In the genomic region with DNA sequence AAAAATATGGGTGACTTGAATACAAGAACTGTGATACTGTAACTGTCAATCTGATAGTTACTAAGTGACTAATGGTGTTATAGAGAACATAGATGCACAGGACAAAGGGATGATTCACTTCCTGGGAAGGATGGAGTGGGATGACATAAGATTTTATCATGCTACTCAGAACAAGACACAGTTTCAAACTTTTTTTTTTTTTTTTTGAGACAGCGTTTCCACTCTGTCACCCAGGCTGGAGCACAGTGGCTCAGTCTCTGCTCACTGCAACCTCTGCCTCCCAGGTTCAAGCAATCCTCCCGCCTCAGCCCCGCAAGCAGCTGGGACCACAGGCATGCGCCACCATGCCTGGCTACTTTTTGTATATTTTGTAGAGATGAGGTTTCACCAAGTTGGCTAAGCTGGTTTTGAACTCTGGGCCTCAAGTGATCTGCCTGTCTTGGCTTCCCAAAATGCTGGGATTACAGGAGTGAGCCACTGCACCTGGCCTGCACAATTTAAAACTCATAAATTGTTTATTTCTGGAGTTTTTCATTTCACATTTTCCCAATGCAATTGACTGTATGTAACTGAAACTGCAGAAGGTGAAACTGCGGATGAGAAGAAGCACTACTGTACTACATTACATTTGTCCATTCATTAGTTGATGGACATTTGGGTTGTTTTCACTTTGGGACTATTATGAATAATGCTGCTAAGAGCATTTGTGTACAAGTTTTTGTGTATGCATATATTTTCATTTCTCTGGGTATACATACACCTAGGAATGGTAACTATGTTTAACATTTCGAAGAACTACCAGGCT, we compare ENCODE assay signal across 9 cellular contexts. TPM values are rescaled to one million over a fixed set of nuclear protein-coding genes. Genes with fewer than 3 reads are reported as not detected.
DNase-seq lines count a peak whose midpoint lies in the region; ATAC-seq and TF ChIP-seq lines count a peak whose summit lies in the region.
"Had no signal": no experiment of that assay in that cellular context is flagged by ENCODE, and none has a peak within 500 bp of the region (broad histone marks: within the 10 kb centered on the region; RNA-seq: fewer than 3 reads in every experiment).

No MANE protein-coding gene starts in this region.

- H3K9me3 ChIP-seq in esophagus muscularis mucosa = no peaks in the 10 kb centered on the region

- TF ChIP-seq POLR2A in esophagus muscularis mucosa (IDR thresholded peaks at IDR 0.05; ENCODE audit: low read depth) = no peak

- no peaks in the 10 kb centered on the region for H3K79me2 ChIP-seq in GM23338 (replicated peaks; ENCODE audit: insufficient read depth)

- H3K4me1 ChIP-seq in esophagus muscularis mucosa (no peaks in the 10 kb centered on the region), GM23338 (ENCODE audit: insufficient read depth) (peaks cover 19% of the 10 kb centered on the region)

- H3K27ac Mint-ChIP-seq in GM23338 = no peak overlapping the region

- H3K36me3 Mint-ChIP-seq in GM23338 (ENCODE audit: low read depth) = peaks cover 5% of the 10 kb centered on the region; the same call in 1 of the 3 replicates

- no peaks in the 10 kb centered on the region for H3F3A ChIP-seq in GM23338 (replicated peaks; ENCODE audit: low read depth)

- peaks cover 1% of the 10 kb centered on the region for H3K27me3 Mint-ChIP-seq in GM23338 (ENCODE audit: insufficient read depth, low read depth, poor library complexity)

- no peak overlapping the region for H3K4me3 ChIP-seq in esophagus muscularis mucosa
- no peak overlapping the region for H3K4me3 ChIP-seq in GM23338

- 86% methylated on average over 6 of the region's 6 CpGs for WGBS in esophagus muscularis mucosa

- H4K20me1 ChIP-seq in GM23338 (replicated peaks; ENCODE audit: insufficient read depth) = no peaks in the 10 kb centered on the region

- DNase-seq in HS-5 (ENCODE audit: low read depth) = peak; percentile 80
- DNase-seq in activated CD4-positive, CD25-positive, alpha-beta regulatory T cell treated with anti-CD3 and anti-CD28 coated beads, Interleukin-2, amount 50 U/mL, for 16 hours (ENCODE audit: low read depth, low spot score) = peak; percentile 7
- DNase-seq in esophagus muscularis mucosa (ENCODE audit: extremely low spot score) = peak; percentile 60
- DNase-seq in stimulated activated CD4-positive, alpha-beta T cell treated with anti-CD3 and anti-CD28 coated beads, TNF-alpha, amount 100 ng/mL, for 4 hours (ENCODE audit: low read depth in 3 of 3) = peak; percentile 10 to 33 (median 17)
- DNase-seq in GM23338 (ENCODE audit: low spot score) = no peak
- DNase-seq in NCI-H1048 (lab: John Stamatoyannopoulos, UW) = no peak

- no peak for ATAC-seq in GM23338
- ATAC-seq in GM19463 (IDR thresholded peaks at IDR 0.05; ENCODE audit: unreplicated experiment) = no peak
- ATAC-seq in HG03039 (IDR thresholded peaks at IDR 0.05; ENCODE audit: unreplicated experiment) = no peak

- TF ChIP-seq CTCF in esophagus muscularis mucosa (IDR thresholded peaks at IDR 0.05) = no peak
- no peak for TF ChIP-seq CTCF in GM23338 (conservative IDR thresholded peaks at IDR 0.05; ENCODE audit: low read depth in 2 of 2)

- H3K36me3 ChIP-seq in esophagus muscularis mucosa = no peaks in the 10 kb centered on the region
- no peaks in the 10 kb centered on the region for H3K36me3 ChIP-seq in GM23338 (ENCODE audit: insufficient read depth)

- H3K9me2 ChIP-seq in GM23338 (ENCODE audit: insufficient read depth) = no peaks in the 10 kb centered on the region

- H2AFZ ChIP-seq in GM23338 = no peak overlapping the region

- intact Hi-C loops in esophagus muscularis mucosa (cut with DNase I) = no loop called here

- no peak overlapping the region for H3K4me2 ChIP-seq in GM23338

- no peak overlapping the region for H3K4me3 Mint-ChIP-seq in GM23338

- no peaks in the 10 kb centered on the region for H3K27me3 ChIP-seq in esophagus muscularis mucosa
- no peaks in the 10 kb centered on the region for H3K27me3 ChIP-seq in GM23338 (ENCODE audit: insufficient read depth)

- H3K27ac ChIP-seq in esophagus muscularis mucosa (replicated peaks in 1 of 4) (no peak overlapping the region), GM23338 (ENCODE audit: low read depth) (no peak overlapping the region)

- TF ChIP-seq EP300 in esophagus muscularis mucosa (IDR thresholded peaks at IDR 0.05) = no peak

- H3K4me1 Mint-ChIP-seq in GM23338 = peaks cover 23% of the 10 kb centered on the region

- peaks cover 6% of the 10 kb centered on the region; the same call in 1 of the 3 replicates for H3K9me3 Mint-ChIP-seq in GM23338

TF ChIP-seq in GM23338, 12 proteins besides CTCF, POLR2A, EP300 and RAD21:
- TF ChIP-seq NANOG (IDR thresholded peaks at IDR 0.05; ENCODE audit: borderline replicate concordance) = no peak
- TF ChIP-seq ZNF114 (CRISPR knock-in tag; IDR thresholded peaks at IDR 0.05) = no peak
- no peak for TF ChIP-seq ZNF331 (CRISPR knock-in tag; IDR thresholded peaks at IDR 0.05; ENCODE audit: low read depth)
- TF ChIP-seq JUNB (IDR thresholded peaks at IDR 0.05; ENCODE audit: unreplicated experiment) = no peak

RNA-seq across cellular contexts. Expression of a gene that starts 40.6 kb away (rescaled TPM):
- total RNA-seq in esophagus muscularis mucosa = under 1 TPM; 0.17 to 0.84 (median 0.49) TPM
- not detected in 2 replicates for total RNA-seq in GM23338 (2014; rRNA removed; shearing (Covaris generic))
- polyA plus RNA-seq in GM23338 (2016; fragmentation: Nextera tagmentation; extraction: Ambion mirVana) = not detected in 2 replicates
- total RNA-seq: T-helper 2 cell treated with Interferon-gamma antibody and Interleukin-4, amounts not matched to agents 100 ng/mL and 5 ng/mL, for 36 hours had no signal

RNA-seq across cellular contexts. Expression of a gene that starts 47.2 kb away (rescaled TPM):
- total RNA-seq in esophagus muscularis mucosa = 10 to 100 TPM; 15.4 to 29.6 (median 24.4) TPM
- total RNA-seq in GM23338 (2014; rRNA removed; shearing (Covaris generic)) = 51.6 and 65.1 TPM in 2 replicates
- polyA plus RNA-seq in GM23338 (2016; fragmentation: Nextera tagmentation; extraction: Ambion mirVana) = 13.5 and 17.6 TPM in 2 replicates

Comparison
In these comparisons a context has a peak if more than half of its experiments do, and no peak if none do; other contexts are left out.
1. DNase-seq: peak in HS-5 (single experiment), activated CD4-positive, CD25-positive, alpha-beta regulatory T cell treated with anti-CD3 and anti-CD28 coated beads, Interleukin-2, amount 50 U/mL, for 16 hours (single experiment), esophagus muscularis mucosa (single experiment) and stimulated activated CD4-positive, alpha-beta T cell treated with anti-CD3 and anti-CD28 coated beads, TNF-alpha, amount 100 ng/mL, for 4 hours (3 of 3); none in GM23338 (single experiment) and NCI-H1048 (single experiment).